ENCODE assay signal across 2 cellular contexts in the genomic region with DNA sequence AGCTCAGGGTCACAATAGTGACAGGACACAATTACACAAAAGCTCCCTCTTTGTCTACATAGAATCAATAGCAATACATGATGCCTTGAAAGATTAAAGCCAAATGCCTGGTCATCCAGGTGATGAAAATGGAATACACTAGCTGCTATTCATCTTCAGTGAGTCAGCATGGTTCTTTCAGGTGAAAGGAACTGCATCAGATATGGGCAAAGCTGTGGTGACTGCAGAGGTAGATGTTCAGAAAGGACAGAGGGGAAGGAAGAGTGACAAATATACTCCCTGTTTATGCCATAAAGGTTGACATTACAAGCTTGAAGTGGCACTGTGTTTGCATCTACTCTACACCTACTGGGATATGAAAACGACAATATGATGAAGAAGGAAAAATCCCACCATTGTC.
TF ChIP-seq lines count a peak whose summit lies in the region.

No MANE protein-coding gene starts in this region.

TF ChIP-seq in HepG2, 621 proteins besides CTCF, POLR2A, EP300 and RAD21:
- no peak for TF ChIP-seq NFYC (CRISPR knock-in tag; IDR thresholded peaks at IDR 0.05)

TF ChIP-seq in H1, 55 proteins besides CTCF, POLR2A, EP300 and RAD21:
- TF ChIP-seq TCF12 (IDR thresholded peaks at IDR 0.05; ENCODE audit: low read depth, low read length), result no peak
- no peak for TF ChIP-seq TAF7 (optimal IDR thresholded peaks at IDR 0.05; ENCODE audit: borderline replicate concordance, low read depth, low read length)
- TF ChIP-seq RBBP5 (IDR thresholded peaks at IDR 0.05; ENCODE audit: borderline replicate concordance, low read depth, low read length), result no peak
